In the genomic region with DNA sequence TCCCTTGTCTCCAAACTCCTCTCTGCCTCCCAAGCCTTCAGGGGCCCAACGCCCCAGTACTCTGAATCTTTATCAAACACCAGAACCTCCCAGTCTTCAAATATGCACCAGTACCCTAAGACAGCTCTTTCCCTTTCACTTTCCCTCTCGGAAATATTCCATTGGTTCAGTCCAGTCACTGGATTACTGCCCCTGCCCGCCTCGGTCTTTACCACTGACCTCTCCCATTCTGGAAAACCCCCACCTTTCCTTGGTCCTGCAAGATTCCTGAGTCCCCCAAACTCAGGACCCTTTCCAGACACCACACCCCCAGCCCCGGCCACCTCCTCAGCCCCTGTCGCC, we compare ENCODE assay signal across 8 cellular contexts. TPM values are rescaled to one million over a fixed set of nuclear protein-coding genes. Genes with fewer than 3 reads are reported as not detected.
DNase-seq lines count a peak whose midpoint lies in the region; ATAC-seq, FAIRE-seq and TF ChIP-seq lines count a peak whose summit lies in the region.

No MANE protein-coding gene starts in this region.

- intact Hi-C loops in HepG2 (cut with micrococcal nuclease; ENCODE audit: unreplicated experiment), result no loop called here

- TF ChIP-seq EP300 in HepG2 (IDR thresholded peaks at IDR 0.05; ENCODE audit: low read depth in 2 of 2, low read length in 2 of 2) (no peak), HepG2 (CRISPR knock-in tag; IDR thresholded peaks at IDR 0.05; ENCODE audit: borderline replicate concordance) (no peak)

- POLR2A ChIA-PET in HepG2 (lab: Yijun Ruan, JAX), result interaction anchor here (1.0 kb wide), 1 partner anchor 38 kb away, joined by 4 read pairs; no protein-coding TSS in a partner anchor

- peak overlapping the region; percentile 74 to 97 (median 92) for H3K4me3 ChIP-seq in BLaER1 treated with 17β-estradiol and CSF1 and Interleukin-3, amounts not matched to agents 10 nM and 100 nM
- peak overlapping the region; percentile 97 for H3K4me3 ChIP-seq in MG63
- peak overlapping the region; percentile 78 for H3K4me3 ChIP-seq in bronchial epithelial cell (ENCODE audit: low read depth, low read length)
- H3K4me3 ChIP-seq in HepG2 (replicated peaks in 1 of 3; ENCODE audit: insufficient read depth in 1 of 3, low read depth in 2 of 3, low read length in 3 of 3), result peak overlapping the region; percentile 80 to 98 (median 93)
- peak overlapping the region; percentile 65 for H3K4me3 ChIP-seq in thymus (ENCODE audit: low read length)

- no peak for TF ChIP-seq RAD21 in HepG2 (CRISPR knock-in tag; IDR thresholded peaks at IDR 0.05)

- H3K4me2 ChIP-seq in BLaER1 treated with 17β-estradiol and CSF1 and Interleukin-3, amounts not matched to agents 10 nM and 100 nM, result peak overlapping the region; percentile 76 to 97 (median 93)
- H3K4me2 ChIP-seq in HepG2 (ENCODE audit: low read depth, low read length), result peak overlapping the region; percentile 90

- H2AFZ ChIP-seq in HepG2 (ENCODE audit: low read length), result no peak overlapping the region

- TF ChIP-seq POLR2A in HepG2 (IDR thresholded peaks at IDR 0.05; ENCODE audit: insufficient read depth in 1 of 2, low read depth in 2 of 2, low read length in 2 of 2), result no peak

- in situ Hi-C loops in HepG2 (cut with HindIII; ENCODE audit: extremely low pct_ligation_motif_present, low pct_unique_long_range_greater_than_20kb), result no loop called here

- CTCF ChIA-PET in HepG2 (lab: Yijun Ruan, JAX; ENCODE audit: low intra/inter-chr PET ratio, low total read pairs), result no interaction called here

- H4K20me1 ChIP-seq in BLaER1 treated with 17β-estradiol and CSF1 and Interleukin-3, amounts not matched to agents 10 nM and 100 nM, result peaks cover 0 to 42% (median 14%) of the 10 kb centered on the region in 11 experiments; a peak in 10 of 22 replicates
- H4K20me1 ChIP-seq in HepG2 (ENCODE audit: insufficient read depth, low read length), result no peaks in the 10 kb centered on the region

- ATAC-seq in HepG2 (peak; percentile 12), GM18858 (IDR thresholded peaks at IDR 0.05; ENCODE audit: unreplicated experiment) (no peak)

- H3K4me1 ChIP-seq in BLaER1 treated with 17β-estradiol and CSF1 and Interleukin-3, amounts not matched to agents 10 nM and 100 nM, result peaks cover 30 to 59% (median 45%) of the 10 kb centered on the region in 10 experiments
- H3K4me1 ChIP-seq in HepG2 (ENCODE audit: insufficient read depth, low read length), result peaks cover 54% of the 10 kb centered on the region
- peaks cover 8% of the 10 kb centered on the region for H3K4me1 ChIP-seq in thymus (ENCODE audit: control insufficient read depth, insufficient read depth, low read length)

- no peak for TF ChIP-seq CTCF in bronchial epithelial cell (IDR thresholded peaks at IDR 0.05; ENCODE audit: insufficient read depth, low read length, severe bottlenecking)
- TF ChIP-seq CTCF in HepG2 (CRISPR knock-in tag; IDR thresholded peaks at IDR 0.05), result no peak

- no TSS peak for BruUV-seq in HepG2 (replicated peaks; lab: Mats Ljungman, UMichigan)

- FAIRE-seq in bronchial epithelial cell (lab: Jason Lieb, UNC) (no peak), HepG2 (lab: Jason Lieb, UNC) (no peak)

- DNase-seq in MG63, result peak; percentile 50
- DNase-seq in bronchial epithelial cell (ENCODE audit: low read depth), result peak; percentile 15
- DNase-seq in HepG2 (ENCODE audit: low spot score), result no peak
- DNase-seq in NCI-H2107 treated with DMSO at 0.1 percent for 48 hours (lab: John Stamatoyannopoulos, UW; ENCODE audit: unreplicated experiment), result no peak
- DNase-seq in Ammon's horn (ENCODE audit: low spot score), result no peak

- no peaks in the 10 kb centered on the region for H3K27me3 ChIP-seq in BLaER1 treated with 17β-estradiol and CSF1 and Interleukin-3, amounts not matched to agents 10 nM and 100 nM
- H3K27me3 ChIP-seq in MG63 (no peaks in the 10 kb centered on the region), bronchial epithelial cell (ENCODE audit: control insufficient read depth, insufficient read depth, low read length) (no peaks in the 10 kb centered on the region), HepG2 (ENCODE audit: control insufficient read depth in 1 of 2, insufficient read depth in 2 of 2, low read length in 2 of 2) (no peaks in the 10 kb centered on the region; a peak in 1 of 5 replicates), thymus (ENCODE audit: control insufficient read depth, insufficient read depth) (no peaks in the 10 kb centered on the region)

- H3K79me2 ChIP-seq in HepG2 (ENCODE audit: insufficient read depth, low read length), result peaks cover 55% of the 10 kb centered on the region

- H3K9me3 ChIP-seq in BLaER1 treated with 17β-estradiol and CSF1 and Interleukin-3, amounts not matched to agents 10 nM and 100 nM (replicated peaks in 1 of 11), result peaks cover 0 to 10% (median 6%) of the 10 kb centered on the region in 11 experiments; a peak in 7 of 22 replicates
- H3K9me3 ChIP-seq in MG63 (peaks cover 14% of the 10 kb centered on the region), HepG2 (ENCODE audit: low read length) (no peaks in the 10 kb centered on the region), thymus (ENCODE audit: control insufficient read depth) (no peaks in the 10 kb centered on the region)

- H3K27ac ChIP-seq in BLaER1 treated with 17β-estradiol and CSF1 and Interleukin-3, amounts not matched to agents 10 nM and 100 nM, result peak overlapping the region; percentile 79 to 89 (median 87)
- H3K27ac ChIP-seq in HepG2 (ENCODE audit: extremely low read length, insufficient read depth, low read length) (peak overlapping the region; percentile 93), thymus (ENCODE audit: low read depth) (peak overlapping the region; percentile 72)

- peaks cover 20 to 51% (median 29%) of the 10 kb centered on the region in 11 experiments for H3K36me3 ChIP-seq in BLaER1 treated with 17β-estradiol and CSF1 and Interleukin-3, amounts not matched to agents 10 nM and 100 nM
- H3K36me3 ChIP-seq in MG63 (peaks cover 54% of the 10 kb centered on the region), bronchial epithelial cell (ENCODE audit: control insufficient read depth, insufficient read depth, low read length) (no peaks in the 10 kb centered on the region), HepG2 (replicated peaks in 1 of 2; ENCODE audit: control insufficient read depth in 1 of 2, insufficient read depth in 2 of 2, low read length in 2 of 2) (peaks cover 0 to 4% of the 10 kb centered on the region in 2 experiments; a peak in 3 of 5 replicates), thymus (ENCODE audit: control insufficient read depth, insufficient read depth) (no peaks in the 10 kb centered on the region)

- peak overlapping the region; percentile 87 to 96 (median 92) for H3K9ac ChIP-seq in BLaER1 treated with 17β-estradiol and CSF1 and Interleukin-3, amounts not matched to agents 10 nM and 100 nM
- peak overlapping the region; percentile 95 for H3K9ac ChIP-seq in HepG2 (ENCODE audit: insufficient read depth, low read depth, low read length)

- WGBS in HepG2 (ENCODE audit: low lambda C conversion rate), result 4% methylated on average over 6 of the region's 6 CpGs
- 10% methylated on average over 6 of the region's 6 CpGs for WGBS in thymus

RNA-seq across cellular contexts. Expression of a gene that starts 0.7 kb away (rescaled TPM):
- 96.2 and 153 TPM in 2 replicates for total RNA-seq in MG63 (2014; rRNA removed; shearing (Covaris generic); ENCODE audit: low replicate concordance)
- total RNA-seq in bronchial epithelial cell (20.8 and 27.0 TPM in 2 replicates), HepG2 (2016; rRNA removed; fragmentation: Illumina TruSeq; extraction: Trizol) (35.7 and 58.5 TPM in 2 replicates)
- 5.8 and 7.0 TPM in 2 replicates for total RNA-seq in HepG2 (2016; cell fraction: cytosol; rRNA removed; fragmentation: Illumina TruSeq; extraction: Trizol; ENCODE audit: low read depth)
- total RNA-seq in HepG2 (2016; cell fraction: insoluble cytoplasmic fraction; rRNA removed; fragmentation: Illumina TruSeq; extraction: Trizol), result 32.4 and 58.3 TPM in 2 replicates
- 14.0 and 15.0 TPM in 2 replicates for total RNA-seq in HepG2 (2016; cell fraction: membrane; rRNA removed; fragmentation: Illumina TruSeq; extraction: Trizol)
- 50.5 and 53.2 TPM in 2 replicates for total RNA-seq in HepG2 (2016; cell fraction: nucleus; rRNA removed; fragmentation: Illumina TruSeq; extraction: Trizol)
- polyA plus RNA-seq in HepG2 (2011; rRNA removed) (82.7 and 84.1 TPM in 2 replicates), thymus (50.8 TPM)
- polyA plus RNA-seq in HepG2 (2011; cell fraction: cytosol; rRNA removed), result 55.7 and 70.1 TPM in 2 replicates
- polyA plus RNA-seq in HepG2 (2011; cell fraction: nucleus; rRNA removed), result 26.9 and 28.5 TPM in 2 replicates
- polyA plus RNA-seq in HepG2 (2012), result 50.8 and 57.3 TPM in 2 replicates
- 4.5 and 5.3 TPM in 2 replicates for polyA plus RNA-seq in HepG2 (2016; cell fraction: cytosol; fragmentation: Illumina TruSeq; extraction: Trizol; ENCODE audit: low read depth)
- polyA plus RNA-seq in HepG2 (2016; cell fraction: insoluble cytoplasmic fraction; fragmentation: Illumina TruSeq; extraction: Trizol; ENCODE audit: low read depth), result 54.9 and 56.5 TPM in 2 replicates
- 13.6 and 14.8 TPM in 2 replicates for polyA plus RNA-seq in HepG2 (2016; cell fraction: membrane; fragmentation: Illumina TruSeq; extraction: Trizol; ENCODE audit: low read depth)
- polyA plus RNA-seq in HepG2 (2016; cell fraction: nucleus; fragmentation: Illumina TruSeq; extraction: Trizol; ENCODE audit: insufficient read depth, low read depth), result 125 and 131 TPM in 2 replicates
- polyA minus RNA-seq in HepG2 (2011; rRNA and poly(A)+ RNA removed; ENCODE audit: low replicate concordance), result 27.4 and 37.7 TPM in 2 replicates
- 57.0 and 75.9 TPM in 2 replicates for polyA minus RNA-seq in HepG2 (2011; cell fraction: cytosol; rRNA and poly(A)+ RNA removed)
- 20.3 and 34.9 TPM in 2 replicates for polyA minus RNA-seq in HepG2 (2011; cell fraction: nucleus; rRNA and poly(A)+ RNA removed)

RNA-seq across cellular contexts. Expression of a gene that starts 37.1 kb away (rescaled TPM):
- 680 and 772 TPM in 2 replicates for total RNA-seq in MG63 (2014; rRNA removed; shearing (Covaris generic); ENCODE audit: low replicate concordance)
- total RNA-seq in bronchial epithelial cell (328 and 489 TPM in 2 replicates), HepG2 (2016; rRNA removed; fragmentation: Illumina TruSeq; extraction: Trizol) (380 and 481 TPM in 2 replicates)
- total RNA-seq in HepG2 (2016; cell fraction: cytosol; rRNA removed; fragmentation: Illumina TruSeq; extraction: Trizol; ENCODE audit: low read depth), result 142 and 143 TPM in 2 replicates
- total RNA-seq in HepG2 (2016; cell fraction: insoluble cytoplasmic fraction; rRNA removed; fragmentation: Illumina TruSeq; extraction: Trizol), result 391 and 476 TPM in 2 replicates
- 267 and 273 TPM in 2 replicates for total RNA-seq in HepG2 (2016; cell fraction: membrane; rRNA removed; fragmentation: Illumina TruSeq; extraction: Trizol)
- total RNA-seq in HepG2 (2016; cell fraction: nucleus; rRNA removed; fragmentation: Illumina TruSeq; extraction: Trizol), result 160 and 168 TPM in 2 replicates
- polyA plus RNA-seq in HepG2 (2011; rRNA removed) (112 and 119 TPM in 2 replicates), thymus (101 TPM)
- polyA plus RNA-seq in HepG2 (2011; cell fraction: cytosol; rRNA removed), result 99.4 and 136 TPM in 2 replicates
- 68.8 and 87.6 TPM in 2 replicates for polyA plus RNA-seq in HepG2 (2011; cell fraction: nucleus; rRNA removed)
- 283 and 305 TPM in 2 replicates for polyA plus RNA-seq in HepG2 (2012)
- 122 and 132 TPM in 2 replicates for polyA plus RNA-seq in HepG2 (2016; cell fraction: cytosol; fragmentation: Illumina TruSeq; extraction: Trizol; ENCODE audit: low read depth)
- polyA plus RNA-seq in HepG2 (2016; cell fraction: insoluble cytoplasmic fraction; fragmentation: Illumina TruSeq; extraction: Trizol; ENCODE audit: low read depth), result 522 and 545 TPM in 2 replicates
- 196 and 202 TPM in 2 replicates for polyA plus RNA-seq in HepG2 (2016; cell fraction: membrane; fragmentation: Illumina TruSeq; extraction: Trizol; ENCODE audit: low read depth)
- polyA plus RNA-seq in HepG2 (2016; cell fraction: nucleus; fragmentation: Illumina TruSeq; extraction: Trizol; ENCODE audit: insufficient read depth, low read depth), result 247 and 250 TPM in 2 replicates
- polyA minus RNA-seq in HepG2 (2011; rRNA and poly(A)+ RNA removed; ENCODE audit: low replicate concordance), result 53.4 and 93.5 TPM in 2 replicates
- polyA minus RNA-seq in HepG2 (2011; cell fraction: cytosol; rRNA and poly(A)+ RNA removed), result 105 and 139 TPM in 2 replicates
- polyA minus RNA-seq in HepG2 (2011; cell fraction: nucleus; rRNA and poly(A)+ RNA removed), result 59.4 and 73.6 TPM in 2 replicates

Comparison
In these comparisons a context has a peak if more than half of its experiments do, and no peak if none do; other contexts are left out.
1. DNase-seq: peak in MG63 (single experiment) and bronchial epithelial cell (single experiment); none in HepG2 (single experiment), NCI-H2107 treated with DMSO at 0.1 percent for 48 hours (single experiment) and Ammon's horn (single experiment).
2. Peak in every context shown above with its lines, with median percentiles within 50 percentile points of each other: H3K27ac ChIP-seq and H3K4me3 ChIP-seq.